ENCODE assay signal across 13 cellular contexts in genomic region chr1:8082945-8083344, GRCh38. TPM values are rescaled to one million over a fixed set of nuclear protein-coding genes. Genes with fewer than 3 reads are reported as not detected.
DNase-seq lines count a peak whose midpoint lies in the region; ATAC-seq and TF ChIP-seq lines count a peak whose summit lies in the region.
"Had no signal": no experiment of that assay in that cellular context is flagged by ENCODE, and none has a peak within 500 bp of the region (broad histone marks: within the 10 kb centered on the region; RNA-seq: fewer than 3 reads in every experiment).

No MANE protein-coding gene starts in this region.

- no peaks in the 10 kb centered on the region for H3K9me2 ChIP-seq in PC-9 (ENCODE audit: insufficient read depth)

- POLR2A ChIA-PET in PC-9 (lab: Charles Lee; ENCODE audit: unreplicated experiment) = interaction anchor here (0.5 to 0.6 kb wide), 2 partner anchors 115 to 769 kb away, joined by 5 to 18 read pairs; no protein-coding TSS in a partner anchor

- ATAC-seq in aorta (ENCODE audit: low FRiP score) = peak; percentile 12

- no peak overlapping the region for H2BK5ac ChIP-seq in H9 (ENCODE audit: insufficient read length, low read length)

- no TSS peak for BruUV-seq in PC-9 (replicated peaks; lab: Mats Ljungman, UMichigan)

- H3K4me3 ChIP-seq in coronary artery (no peak overlapping the region), liver (ENCODE audit: low read depth in 1 of 3, low read length in 3 of 3) (no peak overlapping the region), aorta (ENCODE audit: low read length in 2 of 2) (no peak overlapping the region), PC-9 (no peak overlapping the region)
- H3K4me3 ChIP-seq: SK-N-MC had no signal

- H3K27ac Mint-ChIP-seq in H9 = no peak overlapping the region
- H3K27ac Mint-ChIP-seq: activated CD4-positive, alpha-beta T cell treated with anti-CD3 and anti-CD28 coated beads, Interleukin-2, amount 10 ng/mL, durations not matched to agents 7 days and 5 days had no signal

- peaks cover 3% of the 10 kb centered on the region; the same call in 1 of the 2 replicates for H3K27me3 Mint-ChIP-seq in H9 (ENCODE audit: low read depth)

- H3K18ac ChIP-seq in H9 (ENCODE audit: insufficient read length, low read depth, low read length) = no peak overlapping the region

- CTCF ChIA-PET in PC-9 (lab: Charles Lee) = interaction anchor here (0.6 kb wide), 1 partner anchor 26 kb away, joined by 15 read pairs; no protein-coding TSS in a partner anchor

- no peak overlapping the region for H3K4ac ChIP-seq in H9 (ENCODE audit: low read depth, low read length)

- H2BK20ac ChIP-seq in H9 (ENCODE audit: low read depth, low read length, poor library complexity, severe bottlenecking) = no peak overlapping the region

- H3K4me1 ChIP-seq in liver (ENCODE audit: control insufficient read depth in 4 of 4, insufficient read depth in 4 of 4, low read length in 3 of 4) (peaks cover 5 to 13% (median 10%) of the 10 kb centered on the region in 4 donors), aorta (ENCODE audit: control insufficient read depth in 1 of 2, insufficient read depth in 2 of 2, low read length in 2 of 2) (peaks cover 4 to 6% of the 10 kb centered on the region in 2 donors), PC-9 (replicated peaks; ENCODE audit: insufficient read depth) (peaks cover 19% of the 10 kb centered on the region), H9 (ENCODE audit: insufficient read depth, low read length) (peaks cover 6% of the 10 kb centered on the region)

- no peak overlapping the region for H3T11ph ChIP-seq in H9 (ENCODE audit: low read length)

- no peak for TF ChIP-seq CTCF in coronary artery (IDR thresholded peaks at IDR 0.05)
- no peak for TF ChIP-seq CTCF in liver (IDR thresholded peaks at IDR 0.05; ENCODE audit: low read depth, low read length, missing input control)
- no peak for TF ChIP-seq CTCF in PC-9 (conservative IDR thresholded peaks at IDR 0.05)
- TF ChIP-seq CTCF in H9 (conservative IDR thresholded peaks at IDR 0.05) = no peak

- peaks cover 10 to 17% of the 10 kb centered on the region in 2 experiments for H3K4me1 Mint-ChIP-seq in H9
- H3K4me1 Mint-ChIP-seq: activated CD4-positive, alpha-beta T cell treated with anti-CD3 and anti-CD28 coated beads, Interleukin-2, amount 10 ng/mL, durations not matched to agents 7 days and 5 days had no signal

- H4K20me1 ChIP-seq in PC-9 (ENCODE audit: insufficient read depth) = no peaks in the 10 kb centered on the region
- H4K20me1 ChIP-seq in H9 (ENCODE audit: control insufficient read depth, insufficient read depth, insufficient read length) = no peaks in the 10 kb centered on the region

- H3K27me3 ChIP-seq in liver (ENCODE audit: control insufficient read depth in 4 of 4, insufficient read depth in 4 of 4, low read length in 3 of 4) (no peaks in the 10 kb centered on the region), aorta (ENCODE audit: control insufficient read depth in 1 of 2, insufficient read depth in 2 of 2, low read length in 1 of 2) (no peaks in the 10 kb centered on the region), PC-9 (ENCODE audit: insufficient read depth, low read depth) (no peaks in the 10 kb centered on the region), H9 (ENCODE audit: insufficient read depth, low read length) (no peaks in the 10 kb centered on the region; the same call in 1 of the 2 replicates)

- peaks cover 12% of the 10 kb centered on the region for H3F3A ChIP-seq in PC-9 (ENCODE audit: insufficient read depth, low read depth)

- H2BK120ac ChIP-seq in H9 (ENCODE audit: low read depth, low read length, poor library complexity, severe bottlenecking) = no peak overlapping the region

- H3K36me3 Mint-ChIP-seq in H9 (ENCODE audit: insufficient read depth in 1 of 3, low read depth in 3 of 3) = no peaks in the 10 kb centered on the region

- intact Hi-C loops in aorta (cut with DNase I) (loop anchor here in 1 of 2 donors (5.0 kb wide), 1 partner anchor 46 kb away; no protein-coding TSS in a partner anchor), PC-9 (cut with micrococcal nuclease; ENCODE audit: unreplicated experiment) (no loop called here)

- H3K27ac ChIP-seq in coronary artery = peak overlapping the region; percentile 53 to 74
- H3K27ac ChIP-seq in liver (ENCODE audit: low read depth in 1 of 2, low read length in 2 of 2) = peak overlapping the region in 1 of 2 donors; percentile 56
- no peak overlapping the region for H3K27ac ChIP-seq in aorta (ENCODE audit: low read depth in 1 of 2, low read length in 2 of 2)
- no peak overlapping the region for H3K27ac ChIP-seq in PC-9
- H3K27ac ChIP-seq in H9 (ENCODE audit: insufficient read length, low read depth, low read length) = no peak overlapping the region
- H3K27ac ChIP-seq: SK-N-MC had no signal

- no peak overlapping the region for H3K9ac ChIP-seq in liver (ENCODE audit: low read depth in 1 of 2, low read length in 2 of 2)
- H3K9ac ChIP-seq in H9 (ENCODE audit: extremely low read depth, insufficient read length, low read length) = no peak overlapping the region

- H3K56ac ChIP-seq in H9 (ENCODE audit: insufficient read length, low read depth, low read length) = no peak overlapping the region

- 50% methylated on average over 2 of the region's 2 CpGs for WGBS in liver
- WGBS in aorta, 2 donors = 29 to 36% methylated on average over 2 of the region's 2 CpGs
- no CpG with 5 or more reads among the region's 2 CpGs for WGBS in H9 (ENCODE audit: extremely low coverage, insufficient read length, low lambda C conversion rate)

- H3K14ac ChIP-seq in H9 (ENCODE audit: insufficient read depth, low read length) = no peak overlapping the region

- no peaks in the 10 kb centered on the region for H3K79me2 ChIP-seq in PC-9 (ENCODE audit: low read depth)
- H3K79me2 ChIP-seq in H9 (ENCODE audit: insufficient read depth, low read length) = no peaks in the 10 kb centered on the region

- peak in 1 of 2 donors; percentile 30 for TF ChIP-seq RAD21 in liver (IDR thresholded peaks at IDR 0.05)

- H3K23ac ChIP-seq in H9 (ENCODE audit: insufficient read length, low read depth, low read length) = no peak overlapping the region

- H3K23me2 ChIP-seq in H9 (ENCODE audit: insufficient read length, low read depth, low read length, poor library complexity, severe bottlenecking) = no peaks in the 10 kb centered on the region

- H4K91ac ChIP-seq in H9 (ENCODE audit: insufficient read length, low read depth, low read length) = no peak overlapping the region

- peak; percentile 89 for DNase-seq in M059J (ENCODE audit: low read depth)
- no peak for DNase-seq in coronary artery (ENCODE audit: low spot score)
- no peak for DNase-seq in aorta
- DNase-seq in PC-9 = no peak
- no peak for DNase-seq in NCI-H2227 treated with DMSO at 0.1 percent for 48 hours (lab: John Stamatoyannopoulos, UW)
- DNase-seq in H9 = no peak
- DNase-seq: activated CD4-positive, alpha-beta T cell treated with anti-CD3 and anti-CD28 coated beads, Interleukin-2, amount 10 ng/mL, durations not matched to agents 7 days and 5 days; activated naive CD4-positive, alpha-beta T cell treated with Interleukin-2 at 50 U/mL for 16 hours; NCI-H526; stimulated activated CD4-positive, alpha-beta T cell treated with anti-CD3 and anti-CD28 coated beads, Interleukin-4, amount 100 ng/mL, for 4 hours; substantia nigra had no signal

- no peak overlapping the region for H2BK15ac ChIP-seq in H9 (ENCODE audit: low read depth, low read length)

- H4K5ac ChIP-seq in H9 (ENCODE audit: insufficient read length, low read depth, low read length) = no peak overlapping the region

- H3K9me3 Mint-ChIP-seq in H9 = peaks cover 0 to 2% of the 10 kb centered on the region in 2 experiments; a peak in 3 of 5 replicates
- H3K9me3 Mint-ChIP-seq: activated CD4-positive, alpha-beta T cell treated with anti-CD3 and anti-CD28 coated beads, Interleukin-2, amount 10 ng/mL, durations not matched to agents 7 days and 5 days had no signal

- H3K9me3 ChIP-seq in liver (ENCODE audit: control insufficient read depth in 4 of 4, low read length in 3 of 4) = no peaks in the 10 kb centered on the region
- H3K9me3 ChIP-seq in aorta (ENCODE audit: control insufficient read depth, low read length) = no peaks in the 10 kb centered on the region
- no peaks in the 10 kb centered on the region for H3K9me3 ChIP-seq in PC-9 (ENCODE audit: insufficient read depth, low read depth)
- H3K9me3 ChIP-seq in H9 (ENCODE audit: control insufficient read depth, low read depth, low read length) = no peaks in the 10 kb centered on the region

- H2AFZ ChIP-seq in PC-9 (no peak overlapping the region), H9 (ENCODE audit: low read length) (no peak overlapping the region)

- no peak overlapping the region for H2AK5ac ChIP-seq in H9 (ENCODE audit: insufficient read length, low read length)

- no peak overlapping the region for H4K8ac ChIP-seq in H9 (replicated peaks; ENCODE audit: insufficient read length, low read depth, low read length)

- H3K4me2 ChIP-seq in PC-9 = no peak overlapping the region
- no peak overlapping the region for H3K4me2 ChIP-seq in H9 (ENCODE audit: insufficient read depth, insufficient read length, low read length)

- no peak overlapping the region for H3K4me3 Mint-ChIP-seq in H9
- H3K4me3 Mint-ChIP-seq: activated CD4-positive, alpha-beta T cell treated with anti-CD3 and anti-CD28 coated beads, Interleukin-2, amount 10 ng/mL, durations not matched to agents 7 days and 5 days had no signal

- H2BK12ac ChIP-seq in H9 (ENCODE audit: insufficient read length, low read depth, low read length) = no peak overlapping the region

- H3K36me3 ChIP-seq in liver (ENCODE audit: control insufficient read depth in 4 of 4, insufficient read depth in 3 of 4, low read depth in 1 of 4, low read length in 3 of 4) (no peaks in the 10 kb centered on the region), aorta (ENCODE audit: control insufficient read depth in 1 of 2, insufficient read depth in 2 of 2, low read length in 1 of 2) (no peaks in the 10 kb centered on the region), PC-9 (ENCODE audit: low read depth) (no peaks in the 10 kb centered on the region)

- H3K79me1 ChIP-seq in H9 (ENCODE audit: insufficient read depth, low read depth, low read length, poor library complexity, severe bottlenecking) = no peaks in the 10 kb centered on the region

TF ChIP-seq in liver, 16 proteins besides CTCF, POLR2A, EP300 and RAD21 (continues in another document):
- peak in 1 of 2 donors; percentile 22 for TF ChIP-seq JUND (IDR thresholded peaks at IDR 0.05)
- TF ChIP-seq, protein P1, sequence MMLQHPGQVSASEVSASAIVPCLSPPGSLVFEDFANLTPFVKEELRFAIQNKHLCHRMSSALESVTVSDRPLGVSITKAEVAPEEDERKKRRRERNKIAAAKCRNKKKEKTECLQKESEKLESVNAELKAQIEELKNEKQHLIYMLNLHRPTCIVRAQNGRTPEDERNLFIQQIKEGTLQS (IDR thresholded peaks at IDR 0.05) = no peak
- peak; percentile 31 to 40 for TF ChIP-seq HNF4A (conservative IDR thresholded peaks at IDR 0.05)
- TF ChIP-seq NR2F2 (IDR thresholded peaks at IDR 0.05) = no peak

RNA-seq across cellular contexts. Expression of gene ERRFI1, which starts 56.8 kb away (rescaled TPM):
- total RNA-seq in M059J (2014; rRNA removed; shearing (Covaris generic)) = 127 and 146 TPM in 2 replicates
- 100 to 1,000 TPM in 1 of 2 donors, 10 to 100 TPM in 1; 60.7 to 424 TPM for total RNA-seq in liver
- polyA plus RNA-seq in liver = 100 to 1,000 TPM in 1 of 2 donors, 10 to 100 TPM in 1; 68.6 to 142 TPM
- total RNA-seq in aorta = 100 to 1,000 TPM; 153 to 258 TPM
- polyA plus RNA-seq in aorta = 10 to 100 TPM; 33.3 to 87.6 TPM
- 44.9 and 47.8 TPM in 2 replicates for total RNA-seq in PC-9 (2021)
- total RNA-seq in H9 (2021) = 19.2 and 20.8 TPM in 2 replicates

Comparison
In these comparisons a context has a peak if more than half of its experiments do, and no peak if none do; other contexts are left out.
1. H3K27ac ChIP-seq: peak in coronary artery (2 of 2); none in aorta (0 of 2), PC-9 (single experiment) and H9 (single experiment).